ENCODE assay signal across 12 cellular contexts in the genomic region with DNA sequence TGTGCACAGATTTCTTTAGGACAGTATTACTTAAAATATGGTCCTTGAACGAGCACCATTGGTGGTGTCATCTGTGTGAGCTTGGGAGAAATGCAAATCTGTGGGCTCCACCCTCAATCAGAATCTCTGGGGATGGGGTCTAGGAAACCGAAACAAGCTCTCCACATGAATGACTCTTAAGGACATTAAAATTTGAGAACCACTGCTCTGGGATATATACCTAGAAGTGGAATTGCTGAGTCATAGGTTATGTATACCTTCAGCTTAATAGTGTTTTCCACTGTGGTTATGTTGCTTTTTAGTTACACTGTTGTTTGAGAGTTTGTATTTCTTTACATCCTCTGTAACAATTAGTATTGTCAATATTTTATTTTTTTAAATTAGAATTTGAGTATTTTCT. TPM values are rescaled to one million over a fixed set of nuclear protein-coding genes. Genes with fewer than 3 reads are reported as not detected.
DNase-seq lines count a peak whose midpoint lies in the region; ATAC-seq, FAIRE-seq and TF ChIP-seq lines count a peak whose summit lies in the region.
"Had no signal": no experiment of that assay in that cellular context is flagged by ENCODE, and none has a peak within 500 bp of the region (broad histone marks: within the 10 kb centered on the region; RNA-seq: fewer than 3 reads in every experiment).

No MANE protein-coding gene starts in this region.

- no peak overlapping the region for H3K27ac ChIP-seq in H1 (ENCODE audit: low read depth, low read length)
- H3K27ac ChIP-seq: body of pancreas had no signal

- no peak overlapping the region for H2AFZ ChIP-seq in H1 (ENCODE audit: low read length)

- no peak overlapping the region for H3K56ac ChIP-seq in H1 (replicated peaks; ENCODE audit: insufficient read length, low read depth, low read length)

- no peak overlapping the region for H2BK12ac ChIP-seq in H1 (ENCODE audit: low read depth, low read length)

- no peak overlapping the region for H3K4ac ChIP-seq in H1 (replicated peaks; ENCODE audit: insufficient read length, low read depth, low read length)

- ATAC-seq in GM18868 (IDR thresholded peaks at IDR 0.05; ENCODE audit: unreplicated experiment): peak; percentile 52
- ATAC-seq in GM21526 (IDR thresholded peaks at IDR 0.05; ENCODE audit: low FRiP score, unreplicated experiment): no peak
- ATAC-seq in GM21528 (IDR thresholded peaks at IDR 0.05; ENCODE audit: low FRiP score, unreplicated experiment): no peak
- ATAC-seq: body of pancreas had no signal

- H3K14ac ChIP-seq in H1 (ENCODE audit: insufficient read length): no peak overlapping the region

- no peak overlapping the region for H2BK20ac ChIP-seq in H1 (ENCODE audit: low read length)

- no peak overlapping the region for H4K91ac ChIP-seq in H1 (replicated peaks; ENCODE audit: insufficient read length, low read length)

- no peak overlapping the region for H4K8ac ChIP-seq in H1 (ENCODE audit: extremely low read depth, insufficient read depth, low read length)

- H3K27me3 ChIP-seq in H1 (replicated peaks in 1 of 4; ENCODE audit: control insufficient read depth in 3 of 4, extremely low read depth in 1 of 4, insufficient read depth in 3 of 4, low read length in 3 of 4): no peaks in the 10 kb centered on the region
- H3K27me3 ChIP-seq: body of pancreas had no signal

- H3K4me1 ChIP-seq in H1 (replicated peaks in 1 of 4; ENCODE audit: control insufficient read depth in 3 of 4, insufficient read depth in 4 of 4, low read length in 3 of 4): peaks cover 0 to 10% (median 3%) of the 10 kb centered on the region in 4 experiments; a peak in 3 of 7 replicates

- FAIRE-seq in H1 (lab: Jason Lieb, UNC) (no peak), frontal cortex (lab: Jason Lieb, UNC) (no peak)

- H3K4me3 ChIP-seq in H1 (ENCODE audit: extremely low read depth in 1 of 4, insufficient read depth in 2 of 4, low read depth in 3 of 4, low read length in 4 of 4): no peak overlapping the region
- H3K4me3 ChIP-seq: body of pancreas had no signal

- peaks cover 2 to 5% of the 10 kb centered on the region in 2 experiments for H4K20me1 ChIP-seq in H1 (replicated peaks in 1 of 2; ENCODE audit: control insufficient read depth in 1 of 2, insufficient read depth in 2 of 2, low read length in 2 of 2)

- no peaks in the 10 kb centered on the region for H3K9me3 ChIP-seq in H1 (ENCODE audit: insufficient read depth in 2 of 2, low read depth in 1 of 2, low read length in 1 of 2)
- H3K9me3 ChIP-seq: body of pancreas had no signal

- H3K18ac ChIP-seq in H1 (ENCODE audit: extremely low read depth, low read length): no peak overlapping the region

- H3K4me2 ChIP-seq in H1 (ENCODE audit: insufficient read depth in 1 of 2, low read depth in 2 of 2, low read length in 2 of 2): no peak overlapping the region

- POLR2A ChIA-PET in H1 (lab: Charles Lee; ENCODE audit: partially characterized antibody): no interaction called here

- no peak overlapping the region for H4K5ac ChIP-seq in H1 (ENCODE audit: insufficient read length, low read depth, low read length)

- no peaks in the 10 kb centered on the region for H3K23me2 ChIP-seq in H1 (ENCODE audit: low read depth, low read length)

- TF ChIP-seq RAD21 in H1 (IDR thresholded peaks at IDR 0.05 in 1 of 2, conservative IDR thresholded peaks at IDR 0.05 in 1 of 2; ENCODE audit: low read depth in 2 of 2, low read length in 2 of 2): no peak

- TF ChIP-seq EP300 in H1 (IDR thresholded peaks at IDR 0.05; ENCODE audit: borderline replicate concordance in 1 of 2, low read depth in 2 of 2, low read length in 2 of 2): no peak

- no peak for TF ChIP-seq CTCF in H1 (IDR thresholded peaks at IDR 0.05; ENCODE audit: control extremely low read depth in 1 of 3, insufficient read depth in 1 of 3, low read depth in 1 of 3, low read length in 3 of 3)

- DNase-seq in COLO668 (lab: John Stamatoyannopoulos, UW; ENCODE audit: unreplicated experiment) (peak; percentile 34), NCI-H526 treated with DMSO at 0.1 percent for 48 hours (lab: John Stamatoyannopoulos, UW) (peak; percentile 43), H1 (ENCODE audit: low read depth in 1 of 2, low spot score in 2 of 2) (no peak), frontal cortex (ENCODE audit: low spot score in 2 of 2) (no peak)
- no peak for DNase-seq in activated CD4-positive, alpha-beta T cell treated with anti-CD3 and anti-CD28 coated beads, Interleukin-2, amount 50 U/mL, for 4 hours
- DNase-seq: activated T-cell treated with anti-CD3 and anti-CD28 coated beads, Interleukin-2, amount 50 U/mL, for 24 hours; body of pancreas; GOT3; NCI-H774 had no signal

- no peak overlapping the region for H2BK5ac ChIP-seq in H1 (ENCODE audit: low read depth, low read length)

- H2BK120ac ChIP-seq in H1 (replicated peaks; ENCODE audit: low read depth, low read length): no peak overlapping the region

- 75% methylated on average over 2 of the region's 2 CpGs; no CpG with 5 or more reads in 1 of the 2 experiments for WGBS in H1 (ENCODE audit: extremely low coverage in 1 of 2, insufficient coverage in 1 of 2, insufficient read length in 1 of 2, insufficient replicate concordance in 2 of 2, low coverage in 1 of 2, low lambda C conversion rate in 2 of 2, missing lambda C conversion rate in 1 of 2), 2 experiments

- H3K9ac ChIP-seq in H1 (replicated peaks in 1 of 4; ENCODE audit: extremely low read depth in 1 of 4, low read depth in 3 of 4, low read length in 3 of 4): no peak overlapping the region

- H2BK15ac ChIP-seq in H1 (ENCODE audit: low read length): no peak overlapping the region

- TF ChIP-seq POLR2A in H1 (IDR thresholded peaks at IDR 0.05; ENCODE audit: control extremely low read depth in 1 of 2, low read depth in 2 of 2, low read length in 2 of 2): no peak

- no peak overlapping the region for H3K23ac ChIP-seq in H1 (ENCODE audit: insufficient read length)

- no peaks in the 10 kb centered on the region for H3K36me3 ChIP-seq in H1 (ENCODE audit: control insufficient read depth in 2 of 4, insufficient read depth in 4 of 4, low read length in 3 of 4)

- H2AK5ac ChIP-seq in H1 (ENCODE audit: low read depth, low read length): no peak overlapping the region

- peaks cover 0 to 100% of the 10 kb centered on the region in 2 experiments; a peak in 3 of 4 replicates for H3K79me2 ChIP-seq in H1 (ENCODE audit: control insufficient read depth in 1 of 2, insufficient read depth in 2 of 2, low read length in 2 of 2)

- H3K79me1 ChIP-seq in H1 (ENCODE audit: low read depth, low read length): peaks cover 2% of the 10 kb centered on the region

- CTCF ChIA-PET in H1 (lab: Charles Lee; ENCODE audit: partially characterized antibody): interaction anchor here (1.4 kb wide), 1 partner anchor 32 kb away, joined by 4 read pairs; no protein-coding TSS in a partner anchor

TF ChIP-seq in H1, 55 proteins besides CTCF, POLR2A, EP300 and RAD21:
- TF ChIP-seq CEBPB (IDR thresholded peaks at IDR 0.05; ENCODE audit: low read depth, low read length) (no peak), TCF12 (IDR thresholded peaks at IDR 0.05; ENCODE audit: low read depth, low read length) (no peak), ZNF274 (IDR thresholded peaks at IDR 0.05; ENCODE audit: borderline replicate concordance, extremely low read depth, low read length) (no peak), BCL11A (IDR thresholded peaks at IDR 0.05; ENCODE audit: low read depth in 2 of 2, low read length in 2 of 2) (no peak), BACH1 (IDR thresholded peaks at IDR 0.05; ENCODE audit: low read length) (peak; percentile 86), RFX5 (IDR thresholded peaks at IDR 0.05; ENCODE audit: borderline replicate concordance, low read depth, low read length) (no peak), MAFK (IDR thresholded peaks at IDR 0.05; ENCODE audit: low read depth, low read length) (peak; percentile 54; the same call in 1 of the 2 replicates)
TF ChIP-seq in H1: peak in this region for 2.

RNA-seq across cellular contexts. Expression of a gene that starts 24.0 kb away (rescaled TPM):
- 16.2 and 17.7 TPM in 2 replicates for total RNA-seq in H1 (2021; fragmentation: NEBNext Ultra II Directional; extraction: Animal tissue kit (Norgen Biotek cat#: 25700))
- polyA plus RNA-seq in H1 (2011; rRNA removed): 2.9 TPM in 2 replicates
- 5.5 TPM for polyA plus RNA-seq in H1 (2011; cell fraction: cytosol; rRNA removed)
- 5.0 TPM for polyA plus RNA-seq in H1 (2011; cell fraction: nucleus; rRNA removed)
- polyA plus RNA-seq in H1 (2012, experiment 1 of 2): 3.9 to 7.0 TPM (median 4.0 TPM) in 4 replicates
- 3.4 TPM for polyA plus RNA-seq in H1 (2012, experiment 2 of 2)
- 6.9 TPM for polyA plus RNA-seq in H1 (2013, experiment 1 of 2)
- 6.9 TPM for polyA plus RNA-seq in H1 (2013, experiment 2 of 2)
- polyA minus RNA-seq in H1 (2011; rRNA and poly(A)+ RNA removed): 4.8 and 8.9 TPM in 2 replicates
- polyA minus RNA-seq in H1 (2011; cell fraction: cytosol; rRNA and poly(A)+ RNA removed): 12.4 TPM
- polyA minus RNA-seq in H1 (2011; cell fraction: nucleus; rRNA and poly(A)+ RNA removed): 36.5 TPM
- 57.1 TPM for total RNA-seq in frontal cortex

Comparison
In these comparisons a context has a peak if more than half of its experiments do, and no peak if none do; other contexts are left out.
1. DNase-seq: peak in COLO668 (single experiment) and NCI-H526 treated with DMSO at 0.1 percent for 48 hours (single experiment); none in H1 (0 of 2), frontal cortex (0 of 2) and activated CD4-positive, alpha-beta T cell treated with anti-CD3 and anti-CD28 coated beads, Interleukin-2, amount 50 U/mL, for 4 hours (0 of 2).